8 cellular contexts compared by ENCODE assay signal in genomic region chr6:20173833-20174796, GRCh38. TPM values are rescaled to one million over a fixed set of nuclear protein-coding genes. Genes with fewer than 3 reads are reported as not detected.
A peak's percentile ranks its signal among the peaks of the same experiment; 100 is the strongest.
DNase-seq lines count a peak whose midpoint lies in the region; ATAC-seq and TF ChIP-seq lines count a peak whose summit lies in the region.
"Had no signal": no experiment of that assay in that cellular context is flagged by ENCODE, and none has a peak within 500 bp of the region (broad histone marks: within the 10 kb centered on the region; RNA-seq: fewer than 3 reads in every experiment).

No MANE protein-coding gene starts in this region.

- peak overlapping the region; percentile 46 for H3K27ac ChIP-seq in lower lobe of right lung

- no peak for TF ChIP-seq CTCF in lower lobe of right lung (IDR thresholded peaks at IDR 0.05)

- H3K36me3 ChIP-seq in lower lobe of right lung (no peaks in the 10 kb centered on the region), MG63 (no peaks in the 10 kb centered on the region)

- peaks cover 9% of the 10 kb centered on the region for H3K4me1 ChIP-seq in lower lobe of right lung

- H3K9me3 ChIP-seq in lower lobe of right lung (no peaks in the 10 kb centered on the region), MG63 (no peaks in the 10 kb centered on the region)

- intact Hi-C loops in lower lobe of right lung (cut with DNase I) = no loop called here

- no peaks in the 10 kb centered on the region for H3K27me3 ChIP-seq in lower lobe of right lung (ENCODE audit: low read depth)
- H3K27me3 ChIP-seq in MG63 = no peaks in the 10 kb centered on the region

- H3K4me3 ChIP-seq in lower lobe of right lung (no peak overlapping the region), MG63 (no peak overlapping the region)

- ATAC-seq in GM18907 (IDR thresholded peaks at IDR 0.05; ENCODE audit: unreplicated experiment) (peak; percentile 81), HG02759 (IDR thresholded peaks at IDR 0.05; ENCODE audit: unreplicated experiment) (peak; percentile 73), lower lobe of right lung (peak; percentile 47 to 71)

- peak; percentile 10 for DNase-seq in NOMO-1 treated with dmso at 0.1 percent for 144 hours (lab: John Stamatoyannopoulos, UW; ENCODE audit: unreplicated experiment)
- no peak for DNase-seq in lower lobe of right lung
- no peak for DNase-seq in NCI-H2029 treated with DMSO at 0.1 percent for 48 hours (lab: John Stamatoyannopoulos, UW)
- no peak for DNase-seq in HuH-7 (ENCODE audit: low spot score)
- no peak for DNase-seq in MG63
- DNase-seq: activated CD4-positive, CD25-positive, alpha-beta regulatory T cell treated with anti-CD3 and anti-CD28 coated beads, Interleukin-2, amount 50 U/mL, for 72 hours had no signal

RNA-seq across cellular contexts. Expression of gene MBOAT1, which starts 38.2 kb away (rescaled TPM):
- total RNA-seq in lower lobe of right lung = 13.1 TPM
- total RNA-seq in MG63 (2014; rRNA removed; shearing (Covaris generic); ENCODE audit: low replicate concordance) = 2.5 and 6.5 TPM in 2 replicates
